Comparison of ENCODE assay signal across 9 cellular contexts in the genomic region with DNA sequence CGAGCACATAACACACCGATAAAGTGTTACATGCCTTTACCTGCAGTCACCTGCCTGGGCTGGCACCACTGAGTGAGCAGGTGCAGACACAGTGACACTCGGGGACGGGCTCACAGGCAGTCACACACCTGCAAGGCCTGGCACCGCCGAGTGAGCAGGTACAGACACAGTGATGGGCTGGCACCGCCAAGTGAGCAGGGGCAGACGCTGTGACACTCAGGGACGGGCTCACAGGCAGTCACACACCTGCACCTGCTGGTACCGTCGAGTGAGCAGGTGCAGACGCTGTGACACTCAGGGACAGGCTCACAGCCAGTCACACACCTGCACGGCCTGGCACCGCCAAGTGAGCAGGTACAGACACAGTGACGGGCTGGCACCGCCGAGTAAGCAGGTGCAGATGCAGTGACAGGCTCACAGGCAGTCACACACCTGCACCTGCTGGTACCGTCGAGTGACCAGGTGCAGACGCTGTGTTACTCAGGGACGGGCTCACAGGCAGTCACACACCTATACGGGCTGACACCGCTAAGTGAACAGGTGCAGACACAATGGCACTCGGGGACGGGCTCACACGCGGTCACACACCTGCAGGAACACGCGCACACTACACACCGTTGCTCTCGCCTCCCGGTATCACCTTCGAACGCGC. TPM values are rescaled to one million over a fixed set of nuclear protein-coding genes. Genes with fewer than 3 reads are reported as not detected.
DNase-seq lines count a peak whose midpoint lies in the region; ATAC-seq and TF ChIP-seq lines count a peak whose summit lies in the region.
"Had no signal": no experiment of that assay in that cellular context is flagged by ENCODE, and none has a peak within 500 bp of the region (broad histone marks: within the 10 kb centered on the region; RNA-seq: fewer than 3 reads in every experiment).

No MANE protein-coding gene starts in this region.

- no peak for ATAC-seq in activated T-cell treated with anti-CD3 and anti-CD28 coated beads, Interleukin-2, amount 50 U/mL, for 72 hours (replicated peaks in 1 of 2)
- ATAC-seq in stimulated activated effector memory CD8-positive, alpha-beta T cell treated with anti-CD3 and anti-CD28 coated beads, Interleukin-12 subunit alpha, Interleukin-12 subunit beta, amount 100 ng/mL, for 72 hours: peak; percentile 14
- ATAC-seq in GM18520 (IDR thresholded peaks at IDR 0.05; ENCODE audit: unreplicated experiment): no peak

- TF ChIP-seq CTCF in left ventricle myocardium inferior (IDR thresholded peaks at IDR 0.05; ENCODE audit: borderline replicate concordance): no peak

- H3K9ac ChIP-seq in HUES48 (ENCODE audit: low read depth, low read length): no peak overlapping the region

- no peak overlapping the region for H3K27ac ChIP-seq in HUES48 (ENCODE audit: low read depth, low read length)
- peak overlapping the region; percentile 77 for H3K27ac ChIP-seq in left ventricle myocardium inferior (replicated peaks)

- H3K4me1 Mint-ChIP-seq in activated T-cell treated with anti-CD3 and anti-CD28 coated beads, Interleukin-2, amount 50 U/mL, for 72 hours (ENCODE audit: low read depth): no peaks in the 10 kb centered on the region
- peaks cover 6% of the 10 kb centered on the region for H3K4me1 Mint-ChIP-seq in stimulated activated effector memory CD8-positive, alpha-beta T cell treated with anti-CD3 and anti-CD28 coated beads, Interleukin-12 subunit alpha, Interleukin-12 subunit beta, amount 100 ng/mL, for 72 hours

- peaks cover 69% of the 10 kb centered on the region for H3K9me3 ChIP-seq in HUES48 (ENCODE audit: control insufficient read depth, insufficient read depth, low read length)
- no peaks in the 10 kb centered on the region for H3K9me3 ChIP-seq in left ventricle myocardium inferior (replicated peaks)

- H3K4me3 ChIP-seq in HUES48 (ENCODE audit: low read depth, low read length): peak overlapping the region; percentile 52
- peak overlapping the region; percentile 89 for H3K4me3 ChIP-seq in left ventricle myocardium inferior

- peaks cover 8 to 9% of the 10 kb centered on the region in 2 donors for H3K9me3 Mint-ChIP-seq in activated T-cell treated with anti-CD3 and anti-CD28 coated beads, Interleukin-2, amount 50 U/mL, for 72 hours
- peaks cover 8% of the 10 kb centered on the region for H3K9me3 Mint-ChIP-seq in stimulated activated effector memory CD8-positive, alpha-beta T cell treated with anti-CD3 and anti-CD28 coated beads, Interleukin-12 subunit alpha, Interleukin-12 subunit beta, amount 100 ng/mL, for 72 hours

- peaks cover 10 to 15% of the 10 kb centered on the region in 2 donors for H3K36me3 Mint-ChIP-seq in activated T-cell treated with anti-CD3 and anti-CD28 coated beads, Interleukin-2, amount 50 U/mL, for 72 hours (ENCODE audit: insufficient read depth in 2 of 2)
- no peaks in the 10 kb centered on the region for H3K36me3 Mint-ChIP-seq in stimulated activated effector memory CD8-positive, alpha-beta T cell treated with anti-CD3 and anti-CD28 coated beads, Interleukin-12 subunit alpha, Interleukin-12 subunit beta, amount 100 ng/mL, for 72 hours

- H3K27ac Mint-ChIP-seq in activated T-cell treated with anti-CD3 and anti-CD28 coated beads, Interleukin-2, amount 50 U/mL, for 72 hours: no peak overlapping the region
- no peak overlapping the region for H3K27ac Mint-ChIP-seq in stimulated activated effector memory CD8-positive, alpha-beta T cell treated with anti-CD3 and anti-CD28 coated beads, Interleukin-12 subunit alpha, Interleukin-12 subunit beta, amount 100 ng/mL, for 72 hours

- H3K36me3 ChIP-seq in HUES48 (ENCODE audit: control insufficient read depth, insufficient read depth, low read length) (no peaks in the 10 kb centered on the region), left ventricle myocardium inferior (peaks cover 2% of the 10 kb centered on the region)

- H3K27me3 Mint-ChIP-seq in activated T-cell treated with anti-CD3 and anti-CD28 coated beads, Interleukin-2, amount 50 U/mL, for 72 hours (ENCODE audit: low read depth): no peaks in the 10 kb centered on the region

- H3K4me1 ChIP-seq in HUES48 (ENCODE audit: control insufficient read depth, insufficient read depth, low read length) (no peaks in the 10 kb centered on the region), left ventricle myocardium inferior (peaks cover 25% of the 10 kb centered on the region)

- no peak for DNase-seq in activated T-cell treated with anti-CD3 and anti-CD28 coated beads, Interleukin-2, amount 50 U/mL, for 72 hours
- DNase-seq in left ventricle myocardium inferior (no peak), mesenteric fat pad (ENCODE audit: low spot score) (no peak), OCI-M2 (lab: John Stamatoyannopoulos, UW; ENCODE audit: unreplicated experiment) (no peak)
- DNase-seq in stimulated activated effector memory CD8-positive, alpha-beta T cell treated with anti-CD3 and anti-CD28 coated beads, Interleukin-12 subunit alpha, Interleukin-12 subunit beta, amount 100 ng/mL, for 72 hours (ENCODE audit: low spot score in 2 of 2): no peak
- DNase-seq in stimulated activated CD4-positive, alpha-beta T cell treated with anti-CD3 and anti-CD28 coated beads, Interleukin-4, amount 100 ng/mL, for 4 hours: no peak
- DNase-seq: NCI-H69 had no signal

- H3K27me3 ChIP-seq in HUES48 (ENCODE audit: control insufficient read depth, insufficient read depth, low read length) (no peaks in the 10 kb centered on the region), left ventricle myocardium inferior (ENCODE audit: low read depth) (no peaks in the 10 kb centered on the region)

- intact Hi-C loops in left ventricle myocardium inferior (cut with micrococcal nuclease): no loop called here

- peak overlapping the region; percentile 79 to 93 for H3K4me3 Mint-ChIP-seq in activated T-cell treated with anti-CD3 and anti-CD28 coated beads, Interleukin-2, amount 50 U/mL, for 72 hours
- peak overlapping the region; percentile 71 for H3K4me3 Mint-ChIP-seq in stimulated activated effector memory CD8-positive, alpha-beta T cell treated with anti-CD3 and anti-CD28 coated beads, Interleukin-12 subunit alpha, Interleukin-12 subunit beta, amount 100 ng/mL, for 72 hours

RNA-seq across cellular contexts. Expression of gene ZNF835, which starts 0.5 kb away (rescaled TPM):
- total RNA-seq in activated T-cell treated with anti-CD3 and anti-CD28 coated beads, Interleukin-2, amount 50 U/mL, for 72 hours: 1 to 10 TPM in 1 of 2 donors, under 1 TPM in 1; 0.53 to 1.3 TPM
- total RNA-seq in left ventricle myocardium inferior (4.9 TPM), mesenteric fat pad (2.2 TPM)

RNA-seq across cellular contexts. Expression of gene SMIM17, which starts 28.1 kb away (rescaled TPM):
- under 1 TPM; 0.35 to 0.36 TPM for total RNA-seq in activated T-cell treated with anti-CD3 and anti-CD28 coated beads, Interleukin-2, amount 50 U/mL, for 72 hours
- total RNA-seq in left ventricle myocardium inferior (not detected), mesenteric fat pad (0.51 TPM)
